1 cellular context compared by ENCODE assay signal in genomic region chr12:111448831-111449790, GRCh38.
TF ChIP-seq lines count a peak whose summit lies in the region.

No MANE protein-coding gene starts in this region.

TF ChIP-seq in liver, 16 proteins besides CTCF, POLR2A, EP300 and RAD21 (continued from another document):
- TF ChIP-seq REST (IDR thresholded peaks at IDR 0.05), result no peak
- TF ChIP-seq SP1 (IDR thresholded peaks at IDR 0.05), result no peak
- no peak for TF ChIP-seq HNF4G (IDR thresholded peaks at IDR 0.05)
- no peak for TF ChIP-seq RXRA (IDR thresholded peaks at IDR 0.05)
- TF ChIP-seq GABPA (IDR thresholded peaks at IDR 0.05 in 1 of 2, conservative IDR thresholded peaks at IDR 0.05 in 1 of 2), result no peak
- no peak for TF ChIP-seq ATF3 (IDR thresholded peaks at IDR 0.05)
- no peak for TF ChIP-seq HNF4A (conservative IDR thresholded peaks at IDR 0.05)
- TF ChIP-seq EGR1 (IDR thresholded peaks at IDR 0.05; ENCODE audit: low read depth in 2 of 2), result no peak
- TF ChIP-seq ZBTB33 (IDR thresholded peaks at IDR 0.05), result no peak
- TF ChIP-seq FOXA2 (IDR thresholded peaks at IDR 0.05), result no peak
- no peak for TF ChIP-seq YY1 (IDR thresholded peaks at IDR 0.05)
